1 cellular context compared by ENCODE assay signal in genomic region chr18:36412778-36413177, GRCh38.
TF ChIP-seq lines count a peak whose summit lies in the region.

No MANE protein-coding gene starts in this region.

TF ChIP-seq in GM23338, 12 proteins besides CTCF, POLR2A, EP300 and RAD21 (continued from another document):
- TF ChIP-seq EZH2phosphoT487 (IDR thresholded peaks at IDR 0.05; ENCODE audit: unreplicated experiment) (no peak), REST (IDR thresholded peaks at IDR 0.05; ENCODE audit: unreplicated experiment) (no peak), EZH2 (IDR thresholded peaks at IDR 0.05; ENCODE audit: low read depth, unreplicated experiment) (no peak)
